8 cellular contexts compared by ENCODE assay signal in the genomic region with DNA sequence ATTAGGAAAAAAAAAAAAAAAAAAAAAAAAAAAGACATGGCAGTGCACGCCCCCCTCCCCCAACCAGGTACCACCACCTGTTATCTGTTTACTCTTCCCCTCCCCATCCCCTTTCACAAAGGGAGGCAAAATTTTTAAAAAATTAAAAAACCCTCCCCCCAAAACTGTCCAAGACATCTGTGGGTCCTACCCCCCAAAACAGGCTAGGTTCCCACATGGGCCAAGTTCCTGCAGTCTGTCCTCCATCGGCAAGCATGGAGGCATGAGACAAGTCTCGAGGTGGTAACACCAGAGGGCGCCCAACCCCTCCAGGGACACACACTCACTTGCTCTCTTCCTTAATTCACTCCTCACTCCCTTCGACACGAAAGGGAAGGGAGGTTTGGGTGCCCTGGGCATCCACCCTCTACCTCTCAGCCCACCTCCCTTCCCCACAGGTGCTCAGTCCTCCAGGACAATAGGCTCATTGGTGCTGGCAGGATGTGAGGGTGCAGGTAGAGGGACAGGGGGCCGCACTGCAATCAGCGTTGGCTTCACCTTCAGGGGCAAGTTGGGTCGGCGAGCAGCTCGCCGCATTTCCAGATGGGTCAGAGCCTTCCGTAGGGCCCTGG. TPM values are rescaled to one million over a fixed set of nuclear protein-coding genes. Genes with fewer than 3 reads are reported as not detected.
A peak's percentile ranks its signal among the peaks of the same experiment; 100 is the strongest.
DNase-seq lines count a peak whose midpoint lies in the region; ATAC-seq and TF ChIP-seq lines count a peak whose summit lies in the region.

No MANE protein-coding gene starts in this region.

- ATAC-seq in aorta (ENCODE audit: low FRiP score), result no peak

- intact Hi-C loops in Caco-2 (cut with micrococcal nuclease; ENCODE audit: unreplicated experiment) (no loop called here), head of caudate nucleus (cut with DNase I) (loop anchor here (5.0 to 10.0 kb wide), 2 partner anchors 84 to 241 kb away; a partner anchor contains a TSS), aorta (cut with DNase I) (no loop called here)

- H3K4me1 ChIP-seq in Caco-2 (peaks cover 21% of the 10 kb centered on the region; the same call in 1 of the 2 replicates), aorta (ENCODE audit: control insufficient read depth in 1 of 2, insufficient read depth in 2 of 2, low read length in 2 of 2) (no peaks in the 10 kb centered on the region)

- DNase-seq in Caco-2 (peak; percentile 84 to 85), SIG-M5 (lab: John Stamatoyannopoulos, UW) (peak; percentile 52), head of caudate nucleus (peak; percentile 72 to 92 (median 82)), progenitor cell of endocrine pancreas (ENCODE audit: low spot score, unreplicated experiment) (no peak), aorta (peak; percentile 90 to 91), OCI-M2 (lab: John Stamatoyannopoulos, UW; ENCODE audit: unreplicated experiment) (no peak)
- DNase-seq in activated naive CD4-positive, alpha-beta T cell treated with Interleukin-2 at 50 U/mL for 16 hours, result peak; percentile 79

- BruUV-seq in Caco-2 (replicated peaks; lab: Mats Ljungman, UMichigan), result no TSS peak

- H3K27ac Mint-ChIP-seq in Caco-2 (ENCODE audit: unreplicated experiment), result peak overlapping the region; percentile 36
- no peak overlapping the region for H3K27ac Mint-ChIP-seq in progenitor cell of endocrine pancreas

- H3K36me3 ChIP-seq in Caco-2 (ENCODE audit: control insufficient read depth, insufficient read depth, low read length) (peaks cover 6% of the 10 kb centered on the region; the same call in 1 of the 2 replicates), aorta (ENCODE audit: control insufficient read depth in 1 of 2, insufficient read depth in 2 of 2, low read length in 1 of 2) (peaks cover 3 to 4% of the 10 kb centered on the region in 2 donors)

- H3K4me3 ChIP-seq in Caco-2 (ENCODE audit: low read depth, low read length) (no peak overlapping the region), aorta (ENCODE audit: low read length in 2 of 2) (no peak overlapping the region)

- TF ChIP-seq RAD21 in Ishikawa (IDR thresholded peaks at IDR 0.05; ENCODE audit: low read depth), result peak; percentile 50

- TF ChIP-seq CTCF in Caco-2 (IDR thresholded peaks at IDR 0.05; ENCODE audit: insufficient read depth in 1 of 2, low read depth in 1 of 2, low read length in 1 of 2, severe bottlenecking in 1 of 2, unreplicated experiment in 1 of 2) (peak; percentile 65 to 69), progenitor cell of endocrine pancreas (IDR thresholded peaks at IDR 0.05; ENCODE audit: unreplicated experiment) (peak; percentile 60)

- H3K4me1 Mint-ChIP-seq in Caco-2 (ENCODE audit: low read depth, unreplicated experiment) (peaks cover 8% of the 10 kb centered on the region), progenitor cell of endocrine pancreas (ENCODE audit: low read depth) (peaks cover 13% of the 10 kb centered on the region)

- POLR2A ChIA-PET in Caco-2 (lab: Charles Lee), result interaction anchor here (0.8 to 3.1 kb wide), 4 partner anchors 8 to 71 kb away, joined by 3 to 116 read pairs (median 68); a partner anchor contains a TSS

- H3K9me3 Mint-ChIP-seq in Caco-2 (ENCODE audit: unreplicated experiment) (no peaks in the 10 kb centered on the region), progenitor cell of endocrine pancreas (ENCODE audit: low read depth) (no peaks in the 10 kb centered on the region)

- H3K4me3 Mint-ChIP-seq in Caco-2 (ENCODE audit: unreplicated experiment), result peak overlapping the region; percentile 53
- peak overlapping the region; percentile 66 for H3K4me3 Mint-ChIP-seq in progenitor cell of endocrine pancreas (ENCODE audit: low read depth)

- no peak overlapping the region for H3K27ac ChIP-seq in aorta (ENCODE audit: low read depth in 1 of 2, low read length in 2 of 2)

- no peak for TF ChIP-seq EP300 in Ishikawa (IDR thresholded peaks at IDR 0.05; ENCODE audit: borderline replicate concordance)

- H3K36me3 Mint-ChIP-seq in Caco-2 (ENCODE audit: insufficient read depth, unreplicated experiment), result peaks cover 87% of the 10 kb centered on the region
- H3K36me3 Mint-ChIP-seq in progenitor cell of endocrine pancreas (ENCODE audit: insufficient read depth), result peaks cover 26% of the 10 kb centered on the region

- H3K27me3 ChIP-seq in Caco-2 (replicated peaks; ENCODE audit: control insufficient read depth, insufficient read depth, low read length), result no peaks in the 10 kb centered on the region
- H3K27me3 ChIP-seq in aorta (ENCODE audit: control insufficient read depth in 1 of 2, insufficient read depth in 2 of 2, low read length in 1 of 2), result no peaks in the 10 kb centered on the region

- 58 to 59% methylated on average over 13 of the region's 13 CpGs for WGBS in aorta, 2 donors

- H3K27me3 Mint-ChIP-seq in Caco-2 (ENCODE audit: insufficient read depth, unreplicated experiment) (no peaks in the 10 kb centered on the region), progenitor cell of endocrine pancreas (no peaks in the 10 kb centered on the region)

- CTCF ChIA-PET in Caco-2 (lab: Charles Lee), result interaction anchor here (0.6 to 2.4 kb wide), 4 partner anchors 8 to 48 kb away, joined by 3 to 19 read pairs (median 4); a partner anchor contains a TSS

- H3K9me3 ChIP-seq in Caco-2 (no peaks in the 10 kb centered on the region), aorta (ENCODE audit: control insufficient read depth, low read length) (no peaks in the 10 kb centered on the region)

TF ChIP-seq in Ishikawa, 13 proteins besides CTCF, POLR2A, EP300 and RAD21:
- TF ChIP-seq, protein P1, sequence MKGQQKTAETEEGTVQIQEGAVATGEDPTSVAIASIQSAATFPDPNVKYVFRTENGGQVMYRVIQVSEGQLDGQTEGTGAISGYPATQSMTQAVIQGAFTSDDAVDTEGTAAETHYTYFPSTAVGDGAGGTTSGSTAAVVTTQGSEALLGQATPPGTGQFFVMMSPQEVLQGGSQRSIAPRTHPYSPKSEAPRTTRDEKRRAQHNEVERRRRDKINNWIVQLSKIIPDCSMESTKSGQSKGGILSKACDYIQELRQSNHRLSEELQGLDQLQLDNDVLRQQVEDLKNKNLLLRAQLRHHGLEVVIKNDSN (IDR thresholded peaks at IDR 0.05), result no peak
- TF ChIP-seq TAF1 (IDR thresholded peaks at IDR 0.05; ENCODE audit: low read depth) (no peak), CREB1 (IDR thresholded peaks at IDR 0.05; ENCODE audit: low read depth) (no peak), CEBPB (IDR thresholded peaks at IDR 0.05) (no peak), NFIC (IDR thresholded peaks at IDR 0.05) (no peak), YY1 (IDR thresholded peaks at IDR 0.05; ENCODE audit: low read depth) (no peak), TCF12 (IDR thresholded peaks at IDR 0.05; ENCODE audit: low read depth) (no peak)
- TF ChIP-seq, protein P2, sequence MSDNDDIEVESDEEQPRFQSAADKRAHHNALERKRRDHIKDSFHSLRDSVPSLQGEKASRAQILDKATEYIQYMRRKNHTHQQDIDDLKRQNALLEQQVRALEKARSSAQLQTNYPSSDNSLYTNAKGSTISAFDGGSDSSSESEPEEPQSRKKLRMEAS (IDR thresholded peaks at IDR 0.05), result peak; percentile 38; the same call in 1 of the 2 replicates

RNA-seq across cellular contexts. Expression of a gene that starts 2.2 kb away (rescaled TPM):
- total RNA-seq in Caco-2 (2022), result 27.2 and 30.2 TPM in 2 replicates
- 23.1 and 26.0 TPM in 2 replicates for total RNA-seq in progenitor cell of endocrine pancreas
- 10 to 100 TPM; 14.8 to 14.9 TPM for total RNA-seq in aorta
- polyA plus RNA-seq in aorta, result 10 to 100 TPM in 1 of 2 donors, 1 to 10 TPM in 1; 1.6 to 10.8 TPM

RNA-seq across cellular contexts. Expression of a gene that starts 8.1 kb away (rescaled TPM):
- total RNA-seq in Caco-2 (2022) (134 and 135 TPM in 2 replicates), progenitor cell of endocrine pancreas (134 and 140 TPM in 2 replicates), aorta (10 to 100 TPM; 80.1 to 87.9 TPM)
- polyA plus RNA-seq in aorta, result 10 to 100 TPM; 13.5 to 40.3 TPM

RNA-seq across cellular contexts. Expression of a gene that starts 19.0 kb away (rescaled TPM):
- 61.2 and 68.7 TPM in 2 replicates for total RNA-seq in Caco-2 (2022)
- 42.7 and 47.0 TPM in 2 replicates for total RNA-seq in progenitor cell of endocrine pancreas
- 100 to 1,000 TPM in 1 of 2 donors, 10 to 100 TPM in 1; 93.7 to 134 TPM for total RNA-seq in aorta
- 100 to 1,000 TPM in 1 of 2 donors, 10 to 100 TPM in 1; 15.7 to 182 TPM for polyA plus RNA-seq in aorta

RNA-seq across cellular contexts. Expression of a gene that starts 19.5 kb away (rescaled TPM):
- total RNA-seq in Caco-2 (2022) (1.1 and 1.3 TPM in 2 replicates), progenitor cell of endocrine pancreas (0.62 and 0.86 TPM in 2 replicates), aorta (10 to 100 TPM in 1 of 2 donors, 1 to 10 TPM in 1; 9.0 to 15.6 TPM)
- polyA plus RNA-seq in aorta, result 10 to 100 TPM; 33.2 to 33.9 TPM

RNA-seq across cellular contexts. Expression of a gene that starts 19.8 kb away (rescaled TPM):
- 2,004 and 2,035 TPM in 2 replicates for total RNA-seq in Caco-2 (2022)
- 1,931 and 1,938 TPM in 2 replicates for total RNA-seq in progenitor cell of endocrine pancreas
- total RNA-seq in aorta, result 100 to 1,000 TPM; 787 to 987 TPM
- 1,000 to 10,000 TPM; 1,251 to 1,857 TPM for polyA plus RNA-seq in aorta

Comparison
In these comparisons a context has a peak if more than half of its experiments do, and no peak if none do; other contexts are left out.
1. DNase-seq: peak in Caco-2 (2 of 2), SIG-M5 (single experiment), activated naive CD4-positive, alpha-beta T cell treated with Interleukin-2 at 50 U/mL for 16 hours (single experiment), head of caudate nucleus (42 of 42) and aorta (2 of 2); none in progenitor cell of endocrine pancreas (single experiment) and OCI-M2 (single experiment).